ENCODE assay signal across 17 cellular contexts in genomic region chr9:99239341-99240055, GRCh38. TPM values are rescaled to one million over a fixed set of nuclear protein-coding genes. Genes with fewer than 3 reads are reported as not detected.
A peak's percentile ranks its signal among the peaks of the same experiment; 100 is the strongest.
DNase-seq lines count a peak whose midpoint lies in the region; ATAC-seq, FAIRE-seq and TF ChIP-seq lines count a peak whose summit lies in the region.
"Had no signal": no experiment of that assay in that cellular context is flagged by ENCODE, and none has a peak within 500 bp of the region (broad histone marks: within the 10 kb centered on the region; RNA-seq: fewer than 3 reads in every experiment).

No MANE protein-coding gene starts in this region.

- H3K27me3 ChIP-seq in GM23338 (ENCODE audit: insufficient read depth) (no peaks in the 10 kb centered on the region), astrocyte (ENCODE audit: insufficient read depth, low read length) (no peaks in the 10 kb centered on the region), left lung (no peaks in the 10 kb centered on the region)

- peaks cover 2% of the 10 kb centered on the region; the same call in 2 of the 3 replicates for H3K36me3 Mint-ChIP-seq in GM23338 (ENCODE audit: low read depth)
- H3K36me3 Mint-ChIP-seq in astrocyte (ENCODE audit: low read depth, unreplicated experiment), result peaks cover 22% of the 10 kb centered on the region

- H3K9ac ChIP-seq in astrocyte (ENCODE audit: low read length), result peak overlapping the region; percentile 16

- H3K4me1 Mint-ChIP-seq in GM23338, result no peaks in the 10 kb centered on the region
- peaks cover 34% of the 10 kb centered on the region for H3K4me1 Mint-ChIP-seq in astrocyte (ENCODE audit: low read depth, unreplicated experiment)
- H3K4me1 Mint-ChIP-seq: H9 had no signal

- H3K4me1 ChIP-seq in GM23338 (ENCODE audit: insufficient read depth) (no peaks in the 10 kb centered on the region), astrocyte (ENCODE audit: insufficient read depth, low read length) (peaks cover 12% of the 10 kb centered on the region), left lung (peaks cover 0 to 4% of the 10 kb centered on the region in 2 donors)

- no peak overlapping the region for H3K4me2 ChIP-seq in GM23338
- peak overlapping the region; percentile 49 for H3K4me2 ChIP-seq in astrocyte (ENCODE audit: low read length)

- H3K79me2 ChIP-seq in GM23338 (replicated peaks; ENCODE audit: insufficient read depth) (no peaks in the 10 kb centered on the region), astrocyte (ENCODE audit: insufficient read depth, low read length) (no peaks in the 10 kb centered on the region)

- no peaks in the 10 kb centered on the region for H3F3A ChIP-seq in GM23338 (replicated peaks; ENCODE audit: low read depth)

- intact Hi-C loops in left lung (cut with DNase I), result no loop called here

- FAIRE-seq in astrocyte (lab: Jason Lieb, UNC), result no peak
- FAIRE-seq: endometrium, HTR-8/SVneo had no signal

- peaks cover 1% of the 10 kb centered on the region for H3K27me3 Mint-ChIP-seq in GM23338 (ENCODE audit: insufficient read depth, low read depth, poor library complexity)
- H3K27me3 Mint-ChIP-seq in astrocyte (ENCODE audit: low read depth, unreplicated experiment), result no peaks in the 10 kb centered on the region

- H2AFZ ChIP-seq in GM23338 (no peak overlapping the region), astrocyte (ENCODE audit: low read depth, low read length) (no peak overlapping the region)

- H3K4me3 Mint-ChIP-seq in GM23338 (no peak overlapping the region), astrocyte (ENCODE audit: unreplicated experiment) (no peak overlapping the region)
- H3K4me3 Mint-ChIP-seq: activated T-cell treated with anti-CD3 and anti-CD28 coated beads, Interleukin-2, amount 50 U/mL, for 4 hours; H9 had no signal

- no peaks in the 10 kb centered on the region for H3K36me3 ChIP-seq in GM23338 (ENCODE audit: insufficient read depth)
- no peaks in the 10 kb centered on the region for H3K36me3 ChIP-seq in astrocyte (ENCODE audit: insufficient read depth, low read length)
- H3K36me3 ChIP-seq in left lung, result peaks cover 0 to 50% of the 10 kb centered on the region in 2 donors

- H4K20me1 ChIP-seq in GM23338 (replicated peaks; ENCODE audit: insufficient read depth) (no peaks in the 10 kb centered on the region; the same call in 1 of the 2 replicates), astrocyte (ENCODE audit: insufficient read depth, low read length) (no peaks in the 10 kb centered on the region)

- H3K27ac Mint-ChIP-seq in GM23338, result peak overlapping the region; percentile 72; the same call in 1 of the 2 replicates
- H3K27ac Mint-ChIP-seq in astrocyte (ENCODE audit: unreplicated experiment), result peak overlapping the region; percentile 44

- no peak for TF ChIP-seq CTCF in GM23338 (conservative IDR thresholded peaks at IDR 0.05; ENCODE audit: low read depth in 2 of 2)
- TF ChIP-seq CTCF in astrocyte (IDR thresholded peaks at IDR 0.05; ENCODE audit: insufficient read depth, low read depth, low read length), result no peak
- TF ChIP-seq CTCF in left lung (IDR thresholded peaks at IDR 0.05), result no peak

- H3K9me3 ChIP-seq in astrocyte (ENCODE audit: insufficient read depth, low read depth, low read length), result no peaks in the 10 kb centered on the region
- H3K9me3 ChIP-seq in left lung, result no peaks in the 10 kb centered on the region

- no peaks in the 10 kb centered on the region for H3K9me2 ChIP-seq in GM23338 (ENCODE audit: insufficient read depth)

- 0 out of 2 replicates have a peak overlapping the region, but pooled peaks have one; percentile 36 for H3K27ac ChIP-seq in GM23338 (ENCODE audit: low read depth)
- peak overlapping the region; percentile 1 for H3K27ac ChIP-seq in astrocyte (ENCODE audit: low read depth, low read length)
- no peak overlapping the region for H3K27ac ChIP-seq in left lung

- DNase-seq in A172 (ENCODE audit: low spot score), result peak; percentile 8
- DNase-seq in GM23338 (ENCODE audit: low spot score), result no peak
- peak; percentile 51 for DNase-seq in astrocyte (ENCODE audit: low read depth)
- peak; percentile 30 for DNase-seq in kidney tubule cell (ENCODE audit: low spot score)
- no peak for DNase-seq in left lung
- no peak for DNase-seq in NCI-H1694 treated with DMSO at 0.1 percent for 48 hours (lab: John Stamatoyannopoulos, UW)
- DNase-seq in NOMO-1 (lab: John Stamatoyannopoulos, UW; ENCODE audit: unreplicated experiment in 2 of 2), result no peak
- no peak for DNase-seq in foreskin melanocyte
- DNase-seq: activated T-cell treated with anti-CD3 and anti-CD28 coated beads, Interleukin-2, amount 50 U/mL, for 4 hours; anterior cingulate cortex; DMS79; H9; midbrain; stimulated activated CD4-positive, alpha-beta T cell treated with anti-CD3 and anti-CD28 coated beads, Interleukin-2, amount 100 ng/mL, for 48 hours; stimulated activated naive CD4-positive, alpha-beta T cell had no signal

- peaks cover 2% of the 10 kb centered on the region; the same call in 1 of the 3 replicates for H3K9me3 Mint-ChIP-seq in GM23338
- no peaks in the 10 kb centered on the region for H3K9me3 Mint-ChIP-seq in astrocyte (ENCODE audit: unreplicated experiment)
- H3K9me3 Mint-ChIP-seq: activated T-cell treated with anti-CD3 and anti-CD28 coated beads, Interleukin-2, amount 50 U/mL, for 4 hours; H9 had no signal

- no peak for ATAC-seq in GM23338
- ATAC-seq in left lung, result no peak
- ATAC-seq: activated T-cell treated with anti-CD3 and anti-CD28 coated beads, Interleukin-2, amount 50 U/mL, for 4 hours had no signal

- no peak overlapping the region for H3K4me3 ChIP-seq in GM23338
- no peak overlapping the region for H3K4me3 ChIP-seq in astrocyte (ENCODE audit: insufficient read depth, low read depth, low read length)
- H3K4me3 ChIP-seq in left lung, result no peak overlapping the region

TF ChIP-seq in GM23338, 12 proteins besides CTCF, POLR2A, EP300 and RAD21 (continues in another document):
- TF ChIP-seq ZNF114 (CRISPR knock-in tag; IDR thresholded peaks at IDR 0.05), result no peak
- TF ChIP-seq EZH2 (IDR thresholded peaks at IDR 0.05; ENCODE audit: low read depth, unreplicated experiment), result no peak
- no peak for TF ChIP-seq POLR2AphosphoS5 (IDR thresholded peaks at IDR 0.05; ENCODE audit: low read depth)
- TF ChIP-seq REST (IDR thresholded peaks at IDR 0.05; ENCODE audit: unreplicated experiment), result no peak
- no peak for TF ChIP-seq ZNF331 (CRISPR knock-in tag; IDR thresholded peaks at IDR 0.05; ENCODE audit: low read depth)
- no peak for TF ChIP-seq JUNB (IDR thresholded peaks at IDR 0.05; ENCODE audit: unreplicated experiment)
- TF ChIP-seq STAT1 (IDR thresholded peaks at IDR 0.05; ENCODE audit: unreplicated experiment), result no peak
- TF ChIP-seq NANOG (IDR thresholded peaks at IDR 0.05; ENCODE audit: borderline replicate concordance), result no peak
- no peak for TF ChIP-seq EZH2phosphoT487 (IDR thresholded peaks at IDR 0.05; ENCODE audit: unreplicated experiment)
- no peak for TF ChIP-seq CREB1 (CRISPR knock-in tag; IDR thresholded peaks at IDR 0.05; ENCODE audit: low read depth)

RNA-seq across cellular contexts. Expression of gene SEC61B, which starts 17.4 kb away (rescaled TPM):
- total RNA-seq in A172 (2014; rRNA removed; shearing (Covaris generic)), result 180 and 223 TPM in 2 replicates
- 90.5 and 133 TPM in 2 replicates for total RNA-seq in GM23338 (2014; rRNA removed; shearing (Covaris generic))
- polyA plus RNA-seq in GM23338 (2016; fragmentation: Nextera tagmentation; extraction: Ambion mirVana), result 602 and 623 TPM in 2 replicates
- 263 and 266 TPM in 2 replicates for total RNA-seq in astrocyte
- 100 to 1,000 TPM; 137 to 184 TPM for total RNA-seq in left lung

RNA-seq across cellular contexts. Expression of gene ALG2, which starts 17.8 kb away (rescaled TPM):
- total RNA-seq in A172 (2014; rRNA removed; shearing (Covaris generic)), result 67.8 and 69.5 TPM in 2 replicates
- total RNA-seq in GM23338 (2014; rRNA removed; shearing (Covaris generic)), result 34.3 and 39.7 TPM in 2 replicates
- polyA plus RNA-seq in GM23338 (2016; fragmentation: Nextera tagmentation; extraction: Ambion mirVana), result 28.8 and 31.5 TPM in 2 replicates
- 33.3 and 35.7 TPM in 2 replicates for total RNA-seq in astrocyte
- total RNA-seq in left lung, result 10 to 100 TPM; 38.9 to 47.7 TPM

Comparison
In these comparisons a context has a peak if more than half of its experiments do, and no peak if none do; other contexts are left out.
1. DNase-seq: peak in A172 (single experiment), astrocyte (single experiment) and kidney tubule cell (single experiment); none in GM23338 (single experiment), left lung (0 of 2), NCI-H1694 treated with DMSO at 0.1 percent for 48 hours (single experiment), NOMO-1 (0 of 2) and foreskin melanocyte (single experiment).
2. H3K27ac ChIP-seq: peak in GM23338 (single experiment) and astrocyte (single experiment); none in left lung (0 of 2).